Comparison of ENCODE assay signal across 8 cellular contexts in genomic region chr7:44606341-44607140, GRCh38. TPM values are rescaled to one million over a fixed set of nuclear protein-coding genes. Genes with fewer than 3 reads are reported as not detected.
DNase-seq lines count a peak whose midpoint lies in the region; ATAC-seq and TF ChIP-seq lines count a peak whose summit lies in the region.

Gene OGDH, plus strand, starts transcription at chr7:44606627. Its CDS starts 17,717 bp downstream, at chr7:44624344.

- peak; percentile 100 for DNase-seq in Daoy (ENCODE audit: low read depth)
- DNase-seq in GOT3 (lab: John Stamatoyannopoulos, UW): peak; percentile 99
- peak; percentile 93 for DNase-seq in LNCaP clone FGC (ENCODE audit: low read depth)
- peak; percentile 100 for DNase-seq in RWPE1 (ENCODE audit: low spot score)
- DNase-seq in fibroblast of lung (ENCODE audit: low read depth in 2 of 2): peak; percentile 99
- peak; percentile 97 to 100 (median 99) for DNase-seq in naive thymus-derived CD8-positive, alpha-beta T cell
- peak; percentile 98 to 100 (median 100) for DNase-seq in stimulated activated naive CD4-positive, alpha-beta T cell (lab: John Stamatoyannopoulos, UW)

- H3K9ac ChIP-seq in fibroblast of lung (ENCODE audit: insufficient read depth, low read length): peak within 1 kb of the TSS; percentile 95

- no peaks in the 10 kb centered on the region for H3K36me3 ChIP-seq in fibroblast of lung (ENCODE audit: control insufficient read depth, insufficient read depth, low read length)

- H3K4me1 Mint-ChIP-seq in activated T-helper 17 cell treated with anti-CD3 and anti-CD28 coated beads, Interleukin-2, amount 50 U/mL, for 72 hours: peaks cover 14% of the 10 kb centered on the region
- H3K4me1 Mint-ChIP-seq in naive thymus-derived CD8-positive, alpha-beta T cell: peaks cover 11 to 52% (median 40%) of the 10 kb centered on the region in 4 donors

- CTCF ChIA-PET in RWPE1 (lab: Yijun Ruan, JAX): interaction anchor here (0.6 to 1.1 kb wide), 2 partner anchors 15 to 19 kb away, joined by 3 to 5 read pairs; no protein-coding TSS in a partner anchor

- H3K36me3 Mint-ChIP-seq in activated T-helper 17 cell treated with anti-CD3 and anti-CD28 coated beads, Interleukin-2, amount 50 U/mL, for 72 hours (ENCODE audit: low read depth): peaks cover 23% of the 10 kb centered on the region
- peaks cover 0 to 2% (median 0%) of the 10 kb centered on the region in 3 donors for H3K36me3 Mint-ChIP-seq in naive thymus-derived CD8-positive, alpha-beta T cell

- H3K4me3 Mint-ChIP-seq in activated T-helper 17 cell treated with anti-CD3 and anti-CD28 coated beads, Interleukin-2, amount 50 U/mL, for 72 hours: peak within 1 kb of the TSS; percentile 90
- H3K4me3 Mint-ChIP-seq in naive thymus-derived CD8-positive, alpha-beta T cell: peak within 1 kb of the TSS; percentile 92 to 100 (median 98)

- no peaks in the 10 kb centered on the region for H3K9me3 ChIP-seq in fibroblast of lung (ENCODE audit: control insufficient read depth, insufficient read depth, low read depth, low read length)

- H3K27ac ChIP-seq in RWPE1 (peak within 1 kb of the TSS; percentile 95), fibroblast of lung (ENCODE audit: insufficient read depth, low read length) (peak within 1 kb of the TSS; percentile 97)

- no peaks in the 10 kb centered on the region for H3K9me3 Mint-ChIP-seq in activated T-helper 17 cell treated with anti-CD3 and anti-CD28 coated beads, Interleukin-2, amount 50 U/mL, for 72 hours
- H3K9me3 Mint-ChIP-seq in naive thymus-derived CD8-positive, alpha-beta T cell: no peaks in the 10 kb centered on the region

- peak within 1 kb of the TSS; percentile 97 for H2AFZ ChIP-seq in fibroblast of lung (ENCODE audit: low read length)

- H4K20me1 ChIP-seq in fibroblast of lung (ENCODE audit: control insufficient read depth, extremely low read depth, insufficient read depth, low read length): no peaks in the 10 kb centered on the region

- H3K4me2 ChIP-seq in fibroblast of lung (ENCODE audit: extremely low read depth, insufficient read depth, low read length): peak within 1 kb of the TSS; percentile 95

- peaks cover 2% of the 10 kb centered on the region for H3K27me3 ChIP-seq in fibroblast of lung (ENCODE audit: control insufficient read depth, insufficient read depth, low read length)

- ATAC-seq in activated T-helper 17 cell treated with anti-CD3 and anti-CD28 coated beads, Interleukin-2, amount 50 U/mL, for 72 hours (replicated peaks): peak; percentile 97
- peak; percentile 94 to 95 for ATAC-seq in naive thymus-derived CD8-positive, alpha-beta T cell

- peaks cover 41% of the 10 kb centered on the region for H3K79me2 ChIP-seq in fibroblast of lung (ENCODE audit: control insufficient read depth, insufficient read depth, low read length)

- peak within 1 kb of the TSS; percentile 74 for H3K4me3 ChIP-seq in LNCaP clone FGC (ENCODE audit: low read depth, low read length)
- peak within 1 kb of the TSS; percentile 84 to 98 (median 92) for H3K4me3 ChIP-seq in fibroblast of lung (replicated peaks in 1 of 4; ENCODE audit: control extremely low read depth in 1 of 4, insufficient read depth in 1 of 4, low read depth in 3 of 4, low read length in 4 of 4)

- TF ChIP-seq CTCF in LNCaP clone FGC (IDR thresholded peaks at IDR 0.05; ENCODE audit: control insufficient read depth, extremely low read depth, insufficient read depth): no peak
- TF ChIP-seq CTCF in RWPE1 (conservative IDR thresholded peaks at IDR 0.05; ENCODE audit: low read depth): no peak
- no peak for TF ChIP-seq CTCF in fibroblast of lung (conservative IDR thresholded peaks at IDR 0.05 in 1 of 2, IDR thresholded peaks at IDR 0.05 in 1 of 2; ENCODE audit: low read depth in 1 of 2, low read length in 2 of 2)

- POLR2A ChIA-PET in RWPE1 (lab: Yijun Ruan, JAX; ENCODE audit: low non-redundant PET): interaction anchor here (0.5 to 1.6 kb wide), 5 partner anchors 15 to 240 kb away, joined by 3 to 5 read pairs (median 4); no protein-coding TSS in a partner anchor
- POLR2A ChIA-PET in naive thymus-derived CD8-positive, alpha-beta T cell (lab: Charles Lee): interaction anchor here (0.5 to 3.9 kb wide), 37 partner anchors 8 to 680 kb away, joined by 3 to 47 read pairs (median 4); partner anchors contain the start of genes DDX56, H2AZ2, NUDCD3 and PPIA

- H3K27ac Mint-ChIP-seq in activated T-helper 17 cell treated with anti-CD3 and anti-CD28 coated beads, Interleukin-2, amount 50 U/mL, for 72 hours: peak within 1 kb of the TSS; percentile 97
- H3K27ac Mint-ChIP-seq in naive thymus-derived CD8-positive, alpha-beta T cell: peak within 1 kb of the TSS; percentile 96 to 100 (median 99)

- H3K4me1 ChIP-seq in fibroblast of lung (ENCODE audit: control insufficient read depth, extremely low read depth, insufficient read depth, low read length): no peaks in the 10 kb centered on the region

- H3K27me3 Mint-ChIP-seq in activated T-helper 17 cell treated with anti-CD3 and anti-CD28 coated beads, Interleukin-2, amount 50 U/mL, for 72 hours: no peaks in the 10 kb centered on the region
- peaks cover 0 to 5% (median 0%) of the 10 kb centered on the region in 5 donors for H3K27me3 Mint-ChIP-seq in naive thymus-derived CD8-positive, alpha-beta T cell

RNA-seq across cellular contexts. Expression of gene OGDH, which starts in this region (rescaled TPM):
- total RNA-seq in Daoy (2014; rRNA removed; shearing (Covaris generic)): 66.7 and 77.5 TPM in 2 replicates
- total RNA-seq in activated T-helper 17 cell treated with anti-CD3 and anti-CD28 coated beads, Interleukin-2, amount 50 U/mL, for 72 hours: 100 to 1,000 TPM in 1 of 2 donors, 10 to 100 TPM in 1; 77.6 to 128 TPM
- 40.8 and 69.2 TPM in 2 replicates for total RNA-seq in fibroblast of lung
- 60.8 and 74.9 TPM in 2 replicates for polyA plus RNA-seq in fibroblast of lung
- polyA plus RNA-seq in fibroblast of lung (2012): 63.2 and 64.3 TPM in 2 replicates
- polyA minus RNA-seq in fibroblast of lung (ENCODE audit: low replicate concordance): 239 and 248 TPM in 2 replicates
- total RNA-seq in naive thymus-derived CD8-positive, alpha-beta T cell: 10 to 100 TPM; 66.0 to 67.5 TPM
- 10 to 100 TPM; 23.9 to 30.6 (median 25.6) TPM for polyA plus RNA-seq in naive thymus-derived CD8-positive, alpha-beta T cell

Comparison
In these comparisons a context has a peak if more than half of its experiments do, and no peak if none do; other contexts are left out.
1. Peak in every context shown above with its lines: DNase-seq, ATAC-seq, H3K4me3 ChIP-seq and H3K27ac ChIP-seq.